In genomic region chr2:105795575-105795934, GRCh38 we compare ENCODE assay signal across 7 cellular contexts. TPM values are rescaled to one million over a fixed set of nuclear protein-coding genes. Genes with fewer than 3 reads are reported as not detected.
DNase-seq lines count a peak whose midpoint lies in the region; ATAC-seq, FAIRE-seq and TF ChIP-seq lines count a peak whose summit lies in the region.

No MANE protein-coding gene starts in this region.

- no peak for TF ChIP-seq POLR2A in GM12892 (IDR thresholded peaks at IDR 0.05; ENCODE audit: low read depth, low read length)

- no peaks in the 10 kb centered on the region for H3K27me3 Mint-ChIP-seq in activated naive CD4-positive, alpha-beta T cell treated with anti-CD3 and anti-CD28 coated beads, Interleukin-2, amount 10 ng/mL, durations not matched to agents 7 days and 5 days
- no peaks in the 10 kb centered on the region for H3K27me3 Mint-ChIP-seq in neural crest cell (ENCODE audit: low read depth)

- intact Hi-C loops in sciatic nerve (cut with DNase I) = no loop called here

- no peak for TF ChIP-seq CTCF in neural crest cell (conservative IDR thresholded peaks at IDR 0.05)

- CTCF ChIA-PET in activated naive CD4-positive, alpha-beta T cell treated with anti-CD3 and anti-CD28 coated beads, Interleukin-2, amount 10 ng/mL, durations not matched to agents 7 days and 5 days (lab: Charles Lee) = interaction anchor here (1.0 kb wide), 1 partner anchor 290 kb away, joined by 4 read pairs; no protein-coding TSS in a partner anchor

- H3K36me3 Mint-ChIP-seq in activated naive CD4-positive, alpha-beta T cell treated with anti-CD3 and anti-CD28 coated beads, Interleukin-2, amount 10 ng/mL, durations not matched to agents 7 days and 5 days = peaks cover 46% of the 10 kb centered on the region
- H3K36me3 Mint-ChIP-seq in neural crest cell (ENCODE audit: low read depth) = peaks cover 4% of the 10 kb centered on the region

- FAIRE-seq in GM12892 (lab: Jason Lieb, UNC) = peak; percentile 67

- no peaks in the 10 kb centered on the region for H3K9me3 Mint-ChIP-seq in activated naive CD4-positive, alpha-beta T cell treated with anti-CD3 and anti-CD28 coated beads, Interleukin-2, amount 10 ng/mL, durations not matched to agents 7 days and 5 days
- peaks cover 4% of the 10 kb centered on the region for H3K9me3 Mint-ChIP-seq in neural crest cell

- no peak for ATAC-seq in GM18873 (IDR thresholded peaks at IDR 0.05; ENCODE audit: low FRiP score, unreplicated experiment)
- ATAC-seq in sciatic nerve = no peak
- no peak for ATAC-seq in GM21390 (IDR thresholded peaks at IDR 0.05; ENCODE audit: unreplicated experiment)

- H3K27ac Mint-ChIP-seq in activated naive CD4-positive, alpha-beta T cell treated with anti-CD3 and anti-CD28 coated beads, Interleukin-2, amount 10 ng/mL, durations not matched to agents 7 days and 5 days = peak overlapping the region; percentile 98
- peak overlapping the region; percentile 15 for H3K27ac Mint-ChIP-seq in neural crest cell (ENCODE audit: unreplicated experiment)

- H3K4me1 Mint-ChIP-seq in activated naive CD4-positive, alpha-beta T cell treated with anti-CD3 and anti-CD28 coated beads, Interleukin-2, amount 10 ng/mL, durations not matched to agents 7 days and 5 days = peaks cover 98% of the 10 kb centered on the region
- H3K4me1 Mint-ChIP-seq in neural crest cell = peaks cover 63% of the 10 kb centered on the region

- no peak for DNase-seq in GM12892 (ENCODE audit: insufficient read length)
- peak; percentile 48 for DNase-seq in MV-4-11 (lab: John Stamatoyannopoulos, UW)
- DNase-seq in activated naive CD4-positive, alpha-beta T cell treated with anti-CD3 and anti-CD28 coated beads, Interleukin-2, amount 10 ng/mL, durations not matched to agents 7 days and 5 days = no peak
- no peak for DNase-seq in neural crest cell (ENCODE audit: low read depth, low spot score)
- no peak for DNase-seq in sciatic nerve (ENCODE audit: low spot score)

- H3K4me3 Mint-ChIP-seq in activated naive CD4-positive, alpha-beta T cell treated with anti-CD3 and anti-CD28 coated beads, Interleukin-2, amount 10 ng/mL, durations not matched to agents 7 days and 5 days = peak overlapping the region; percentile 64
- H3K4me3 Mint-ChIP-seq in neural crest cell = no peak overlapping the region

RNA-seq across cellular contexts. Expression of gene NCK2, which starts 50.8 kb away (rescaled TPM):
- polyA plus RNA-seq in GM12892 (2012; ENCODE audit: missing spikeins) = 26.4 TPM
- 67.7 and 71.9 TPM in 2 replicates for total RNA-seq in neural crest cell
- 31.0 TPM for total RNA-seq in sciatic nerve
